Comparison of ENCODE assay signal across 14 cellular contexts in genomic region chr1:168618351-168618750, GRCh38. TPM values are rescaled to one million over a fixed set of nuclear protein-coding genes. Genes with fewer than 3 reads are reported as not detected.
DNase-seq lines count a peak whose midpoint lies in the region; ATAC-seq and TF ChIP-seq lines count a peak whose summit lies in the region.
"Had no signal": no experiment of that assay in that cellular context is flagged by ENCODE, and none has a peak within 500 bp of the region (broad histone marks: within the 10 kb centered on the region; RNA-seq: fewer than 3 reads in every experiment).

No MANE protein-coding gene starts in this region.

- H3K4me3 ChIP-seq in BE2C (ENCODE audit: low read depth, low read length) = no peak overlapping the region
- H3K4me3 ChIP-seq: A549; BLaER1 treated with 17β-estradiol and CSF1 and Interleukin-3, amounts not matched to agents 10 nM and 100 nM had no signal

- no peaks in the 10 kb centered on the region for H3K27me3 ChIP-seq in BE2C
- H3K27me3 ChIP-seq: BLaER1 treated with 17β-estradiol and CSF1 and Interleukin-3, amounts not matched to agents 10 nM and 100 nM had no signal

- in situ Hi-C loops in SK-MEL-5 (cut with HindIII; ENCODE audit: low pct_unique_long_range_greater_than_20kb, low sequenced_read_pairs) = no loop called here

- no peaks in the 10 kb centered on the region for H3K9me3 ChIP-seq in BE2C
- H3K9me3 ChIP-seq: A549 had no signal

- no peaks in the 10 kb centered on the region; the same call in 1 of the 2 replicates for H3K36me3 ChIP-seq in BE2C
- H3K36me3 ChIP-seq: BLaER1 treated with 17β-estradiol and CSF1 and Interleukin-3, amounts not matched to agents 10 nM and 100 nM had no signal

- DNase-seq in SK-MEL-5 (ENCODE audit: low read depth, low spot score) = peak; percentile 21
- peak; percentile 76 for DNase-seq in medulla oblongata (ENCODE audit: extremely low spot score)
- peak; percentile 37 for DNase-seq in putamen (ENCODE audit: low spot score)
- DNase-seq in epidermal melanocyte (ENCODE audit: insufficient read length, low spot score) = no peak
- DNase-seq in BE2C = no peak
- DNase-seq: CD4-positive, CD25-positive, alpha-beta regulatory T cell; DMS79; EL; GOT3; H9 had no signal

- ATAC-seq in GM21576 (IDR thresholded peaks at IDR 0.05; ENCODE audit: unreplicated experiment) = no peak
- ATAC-seq: A549 had no signal

- no peak for TF ChIP-seq CTCF in BE2C (IDR thresholded peaks at IDR 0.05; ENCODE audit: low read depth, low read length)

- peaks cover 37% of the 10 kb centered on the region for H3K4me1 ChIP-seq in BE2C

RNA-seq across cellular contexts. Expression of gene XCL1, which starts 41.9 kb away (rescaled TPM):
- total RNA-seq in SK-MEL-5 (2014; rRNA removed; shearing (Covaris generic)) = not detected in 2 replicates
- polyA plus RNA-seq in SK-MEL-5 (2015; cell fraction: cytosol; rRNA removed) = not detected in 2 replicates
- polyA plus RNA-seq in SK-MEL-5 (2015; cell fraction: nucleus; rRNA removed) = not detected in 2 replicates
- polyA plus RNA-seq in BE2C (2012; ENCODE audit: insufficient read depth, insufficient read length, low read depth) = not detected
- total RNA-seq: CD4-positive, CD25-positive, alpha-beta regulatory T cell had no signal
- polyA plus RNA-seq: A549; AG04450; CD4-positive, CD25-positive, alpha-beta regulatory T cell had no signal

Comparison
In these comparisons a context has a peak if more than half of its experiments do, and no peak if none do; other contexts are left out.
1. DNase-seq: peak in SK-MEL-5 (single experiment), medulla oblongata (single experiment) and putamen (single experiment); none in epidermal melanocyte (single experiment) and BE2C (single experiment).